ENCODE assay signal across 8 cellular contexts in genomic region chr2:154452906-154453493, GRCh38.
DNase-seq lines count a peak whose midpoint lies in the region; ATAC-seq, FAIRE-seq and TF ChIP-seq lines count a peak whose summit lies in the region.

No MANE protein-coding gene starts in this region.

- CTCF ChIA-PET in A549 (lab: Yijun Ruan, JAX), result interaction anchor here (0.6 to 1.6 kb wide), 2 partner anchors 8 to 166 kb away, joined by 3 to 6 read pairs; no protein-coding TSS in a partner anchor
- CTCF ChIA-PET in activated CD4-positive, alpha-beta memory T cell treated with anti-CD3 and anti-CD28 coated beads for 36 hours (lab: Charles Lee), result no interaction called here

- no peaks in the 10 kb centered on the region for H3K27me3 Mint-ChIP-seq in activated CD4-positive, alpha-beta memory T cell treated with anti-CD3 and anti-CD28 coated beads for 36 hours

- no peak for TF ChIP-seq POLR2A in A549 (IDR thresholded peaks at IDR 0.05; ENCODE audit: low read length)

- peak in 1 of 2 experiments; percentile 21; a peak in 2 of 5 replicates for TF ChIP-seq RAD21 in A549 (conservative IDR thresholded peaks at IDR 0.05 in 1 of 2, IDR thresholded peaks at IDR 0.05 in 1 of 2)

- H3K4me1 Mint-ChIP-seq in activated CD4-positive, alpha-beta memory T cell treated with anti-CD3 and anti-CD28 coated beads for 36 hours (ENCODE audit: low read depth), result no peaks in the 10 kb centered on the region

- peak in 1 of 2 experiments; percentile 54; a peak in 2 of 6 replicates for ATAC-seq in A549
- peak; percentile 73 for ATAC-seq in GM18870 (IDR thresholded peaks at IDR 0.05; ENCODE audit: unreplicated experiment)

- in situ Hi-C loops in KBM-7 (cut with MboI; ENCODE audit: low pct_unique_long_range_greater_than_20kb, low sequenced_read_pairs), result no loop called here

- H3K36me3 Mint-ChIP-seq in activated CD4-positive, alpha-beta memory T cell treated with anti-CD3 and anti-CD28 coated beads for 36 hours, result no peaks in the 10 kb centered on the region

- H3K9me3 ChIP-seq in A549 (no peaks in the 10 kb centered on the region), WERI-Rb-1 (ENCODE audit: severe bottlenecking) (no peaks in the 10 kb centered on the region)

- no peak overlapping the region for H3K27ac ChIP-seq in A549
- H3K27ac ChIP-seq in WERI-Rb-1, result no peak overlapping the region

- intact Hi-C loops in posterior vena cava (cut with DNase I), result no loop called here
- intact Hi-C loops in activated CD4-positive, alpha-beta memory T cell treated with anti-CD3 and anti-CD28 coated beads for 36 hours (cut with micrococcal nuclease), result no loop called here

- peak; percentile 42 for TF ChIP-seq CTCF in A549 (IDR thresholded peaks at IDR 0.05)
- peak; percentile 20 for TF ChIP-seq CTCF in WERI-Rb-1 (IDR thresholded peaks at IDR 0.05; ENCODE audit: low read depth, low read length)

- POLR2A ChIA-PET in A549 (lab: Yijun Ruan, JAX), result no interaction called here
- POLR2A ChIA-PET in activated CD4-positive, alpha-beta memory T cell treated with anti-CD3 and anti-CD28 coated beads for 36 hours (lab: Charles Lee), result no interaction called here

- H3K4me2 ChIP-seq in A549, result no peak overlapping the region

- H3K27ac Mint-ChIP-seq in activated CD4-positive, alpha-beta memory T cell treated with anti-CD3 and anti-CD28 coated beads for 36 hours, result no peak overlapping the region

- DNase-seq in A549 (ENCODE audit: low read depth in 1 of 2, low spot score in 1 of 2) (peak in 1 of 2 experiments; percentile 33), KBM-7 (peak; percentile 41), WERI-Rb-1 (no peak), myocyte (ENCODE audit: low read depth) (peak; percentile 61), posterior vena cava (ENCODE audit: low spot score) (no peak)
- DNase-seq in stimulated activated naive CD4-positive, alpha-beta T cell (lab: John Stamatoyannopoulos, UW), result no peak
- DNase-seq in activated CD4-positive, alpha-beta memory T cell treated with anti-CD3 and anti-CD28 coated beads for 36 hours, result no peak

- H3K9me3 Mint-ChIP-seq in activated CD4-positive, alpha-beta memory T cell treated with anti-CD3 and anti-CD28 coated beads for 36 hours, result peaks cover 2% of the 10 kb centered on the region

- no peak overlapping the region for H3K4me3 ChIP-seq in A549
- no peak overlapping the region for H3K4me3 ChIP-seq in WERI-Rb-1 (ENCODE audit: low read depth, low read length)

- FAIRE-seq in A549 (lab: Jason Lieb, UNC), result no peak

- H3K4me3 Mint-ChIP-seq in activated CD4-positive, alpha-beta memory T cell treated with anti-CD3 and anti-CD28 coated beads for 36 hours, result no peak overlapping the region

- H3K36me3 ChIP-seq in WERI-Rb-1, result no peaks in the 10 kb centered on the region

- peaks cover 34% of the 10 kb centered on the region for H3K4me1 ChIP-seq in A549

- 90% methylated on average over 4 of the region's 4 CpGs for WGBS in A549 (ENCODE audit: missing lambda C conversion rate)

- no peaks in the 10 kb centered on the region for H3K27me3 ChIP-seq in WERI-Rb-1 (ENCODE audit: insufficient read depth, low read depth, severe bottlenecking)

- no peak for TF ChIP-seq EP300 in A549 (IDR thresholded peaks at IDR 0.05)

TF ChIP-seq in A549, 52 proteins besides CTCF, POLR2A, EP300 and RAD21:
- TF ChIP-seq POLR2AphosphoS2 (conservative IDR thresholded peaks at IDR 0.05; ENCODE audit: low read length) (no peak), GATA3 (IDR thresholded peaks at IDR 0.05; ENCODE audit: borderline replicate concordance) (no peak), KDM1A (IDR thresholded peaks at IDR 0.05; ENCODE audit: low read depth) (no peak), E2F6 (IDR thresholded peaks at IDR 0.05; ENCODE audit: borderline replicate concordance, low read depth) (no peak), FOSB (CRISPR knock-in tag; IDR thresholded peaks at IDR 0.05) (no peak), CHD2 (IDR thresholded peaks at IDR 0.05; ENCODE audit: low read length, partially characterized antibody) (no peak)

Comparison
In these comparisons a context has a peak if more than half of its experiments do, and no peak if none do; other contexts are left out.
1. DNase-seq: peak in KBM-7 (single experiment) and myocyte (single experiment); none in WERI-Rb-1 (single experiment), posterior vena cava (single experiment), stimulated activated naive CD4-positive, alpha-beta T cell (0 of 6) and activated CD4-positive, alpha-beta memory T cell treated with anti-CD3 and anti-CD28 coated beads for 36 hours (single experiment).